In genomic region chr9:23644906-23645305, GRCh38 we compare ENCODE assay signal across 17 cellular contexts.
DNase-seq lines count a peak whose midpoint lies in the region; ATAC-seq and TF ChIP-seq lines count a peak whose summit lies in the region.
"Had no signal": no experiment of that assay in that cellular context is flagged by ENCODE, and none has a peak within 500 bp of the region (broad histone marks: within the 10 kb centered on the region; RNA-seq: fewer than 3 reads in every experiment).

No MANE protein-coding gene starts in this region.

- intact Hi-C loops in esophagus muscularis mucosa (cut with DNase I), result no loop called here

- TF ChIP-seq POLR2A in esophagus muscularis mucosa (IDR thresholded peaks at IDR 0.05; ENCODE audit: low read depth), result no peak

- 93% methylated on average over 4 of the region's 4 CpGs for WGBS in esophagus muscularis mucosa

- no peaks in the 10 kb centered on the region for H3K36me3 ChIP-seq in esophagus muscularis mucosa
- H3K36me3 ChIP-seq: BE2C, BLaER1 had no signal

- no peak for TF ChIP-seq EP300 in esophagus muscularis mucosa (IDR thresholded peaks at IDR 0.05)

- DNase-seq in G401 (ENCODE audit: low spot score) (peak; percentile 62), cerebellar cortex (ENCODE audit: low spot score) (peak; percentile 60), esophagus muscularis mucosa (ENCODE audit: extremely low spot score) (peak; percentile 2), CD1c-positive myeloid dendritic cell (ENCODE audit: extremely low spot score) (no peak), retina (no peak)
- DNase-seq: BE2C; Caco-2; Calu3; CD4-positive, alpha-beta T cell; CD8-positive, alpha-beta T cell; DMS79 treated with DMSO at 0.1 percent for 48 hours; GDM1 had no signal

- in situ Hi-C loops in G401 (cut with HindIII; ENCODE audit: low sequenced_read_pairs), result no loop called here

- no peaks in the 10 kb centered on the region for H3K9me3 ChIP-seq in esophagus muscularis mucosa
- H3K9me3 ChIP-seq: A549, BE2C, BLaER1, Caco-2 had no signal

- no peak for ATAC-seq in HG02798 (IDR thresholded peaks at IDR 0.05; ENCODE audit: poor library complexity, unreplicated experiment)
- ATAC-seq: A549; CD8-positive, alpha-beta T cell; GM12878 had no signal

- no peak for TF ChIP-seq CTCF in esophagus muscularis mucosa (IDR thresholded peaks at IDR 0.05)

- no peak overlapping the region for H3K27ac ChIP-seq in esophagus muscularis mucosa (replicated peaks in 1 of 4)
- H3K27ac ChIP-seq: 22Rv1, A549, BLaER1 had no signal

- no peaks in the 10 kb centered on the region for H3K4me1 ChIP-seq in esophagus muscularis mucosa
- H3K4me1 ChIP-seq: A549, BE2C, BLaER1, Caco-2 had no signal

- no peak overlapping the region for H3K4me3 ChIP-seq in esophagus muscularis mucosa
- H3K4me3 ChIP-seq: A549, BLaER1, GM12878 had no signal

- no peaks in the 10 kb centered on the region for H3K27me3 ChIP-seq in esophagus muscularis mucosa
- H3K27me3 ChIP-seq: BE2C, BLaER1 had no signal

Comparison
In these comparisons a context has a peak if more than half of its experiments do, and no peak if none do; other contexts are left out.
1. DNase-seq: peak in G401 (single experiment), cerebellar cortex (single experiment) and esophagus muscularis mucosa (single experiment); none in CD1c-positive myeloid dendritic cell (single experiment) and retina (single experiment).